9 cellular contexts compared by ENCODE assay signal in the genomic region with DNA sequence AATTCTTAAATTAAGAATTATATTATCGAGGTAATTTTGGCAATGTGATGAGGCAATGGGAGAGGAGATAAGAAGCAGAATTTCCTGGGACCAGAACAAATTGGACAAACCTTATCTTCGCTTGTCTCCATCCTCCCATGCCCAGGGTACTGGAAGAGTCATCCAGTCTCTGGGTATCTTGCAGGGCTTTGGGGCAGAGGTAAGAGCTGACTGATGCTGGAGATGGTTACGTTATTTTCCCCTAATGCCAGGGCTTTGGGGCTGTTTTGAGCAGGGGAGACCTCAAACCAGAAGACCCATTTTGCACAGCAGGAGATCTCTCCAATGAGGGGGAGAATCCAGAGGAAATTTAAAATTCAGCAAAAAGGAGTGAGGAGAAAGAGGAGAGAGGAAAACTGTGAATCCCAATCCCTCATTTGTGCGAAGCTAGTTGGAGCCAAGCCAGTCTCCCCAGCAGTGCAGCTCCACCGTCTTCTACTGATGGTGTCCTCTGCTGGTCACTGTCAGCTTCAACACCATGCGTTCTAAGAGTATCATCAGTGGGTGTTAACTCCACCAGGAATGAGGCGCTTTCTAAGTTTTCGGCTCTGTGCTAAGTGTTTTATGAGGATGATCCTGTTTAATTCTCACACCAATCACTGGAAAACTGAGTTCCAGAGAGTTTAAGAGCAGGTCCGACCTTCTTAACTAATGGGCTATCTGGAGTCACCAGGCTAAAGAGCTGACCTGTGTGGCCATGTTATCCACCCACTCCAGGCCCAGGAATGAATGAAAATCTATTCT.
DNase-seq lines count a peak whose midpoint lies in the region; ATAC-seq and TF ChIP-seq lines count a peak whose summit lies in the region.
"Had no signal": no experiment of that assay in that cellular context is flagged by ENCODE, and none has a peak within 500 bp of the region (broad histone marks: within the 10 kb centered on the region; RNA-seq: fewer than 3 reads in every experiment).

No MANE protein-coding gene starts in this region.

- H3K27me3 Mint-ChIP-seq in activated CD8-positive, alpha-beta memory T cell treated with anti-CD3 and anti-CD28 coated beads, Interleukin-2, amount 10 ng/mL, durations not matched to agents 7 days and 5 days: peaks cover 16% of the 10 kb centered on the region

- H3K4me3 Mint-ChIP-seq in activated CD8-positive, alpha-beta memory T cell treated with anti-CD3 and anti-CD28 coated beads, Interleukin-2, amount 10 ng/mL, durations not matched to agents 7 days and 5 days: no peak overlapping the region

- H3K4me3 ChIP-seq in epithelial cell of proximal tubule (ENCODE audit: low read depth, low read length): no peak overlapping the region
- H3K4me3 ChIP-seq: BLaER1 had no signal

- H3K27ac Mint-ChIP-seq in activated CD8-positive, alpha-beta memory T cell treated with anti-CD3 and anti-CD28 coated beads, Interleukin-2, amount 10 ng/mL, durations not matched to agents 7 days and 5 days: no peak overlapping the region

- peak; percentile 38 to 78 (median 57) for DNase-seq in NCI-H1417 (lab: John Stamatoyannopoulos, UW)
- no peak for DNase-seq in NCI-H1417 treated with DMSO at 0.1 percent for 48 hours (lab: John Stamatoyannopoulos, UW)
- peak; percentile 20 for DNase-seq in NCI-H774 (lab: John Stamatoyannopoulos, UW)
- DNase-seq in activated CD8-positive, alpha-beta memory T cell treated with anti-CD3 and anti-CD28 coated beads, Interleukin-2, amount 10 ng/mL, durations not matched to agents 7 days and 5 days: peak; percentile 63
- DNase-seq in epithelial cell of proximal tubule (ENCODE audit: low read depth): peak; percentile 10
- DNase-seq in myocyte (ENCODE audit: low read depth): peak; percentile 79
- DNase-seq in stimulated activated naive CD4-positive, alpha-beta T cell treated with Interleukin-2 at 50 U/mL for 16 hours (lab: John Stamatoyannopoulos, UW): peak; percentile 17

- no peaks in the 10 kb centered on the region for H3K4me1 Mint-ChIP-seq in activated CD8-positive, alpha-beta memory T cell treated with anti-CD3 and anti-CD28 coated beads, Interleukin-2, amount 10 ng/mL, durations not matched to agents 7 days and 5 days

- H3K9me3 Mint-ChIP-seq in activated CD8-positive, alpha-beta memory T cell treated with anti-CD3 and anti-CD28 coated beads, Interleukin-2, amount 10 ng/mL, durations not matched to agents 7 days and 5 days (ENCODE audit: low read depth): no peaks in the 10 kb centered on the region

- TF ChIP-seq CTCF in epithelial cell of proximal tubule (conservative IDR thresholded peaks at IDR 0.05; ENCODE audit: low read depth, low read length): peak; percentile 79

- peak; percentile 76 for ATAC-seq in HG03280 (IDR thresholded peaks at IDR 0.05; ENCODE audit: unreplicated experiment)
- peak; percentile 85 for ATAC-seq in activated CD8-positive, alpha-beta memory T cell treated with anti-CD3 and anti-CD28 coated beads, Interleukin-2, amount 10 ng/mL, durations not matched to agents 7 days and 5 days

- CTCF ChIA-PET in activated CD8-positive, alpha-beta memory T cell treated with anti-CD3 and anti-CD28 coated beads, Interleukin-2, amount 10 ng/mL, durations not matched to agents 7 days and 5 days (lab: Charles Lee): interaction anchor here (0.7 to 2.8 kb wide), 13 partner anchors 10 to 247 kb away, joined by 3 to 31 read pairs (median 4); a partner anchor contains a TSS

- no peaks in the 10 kb centered on the region for H3K36me3 Mint-ChIP-seq in activated CD8-positive, alpha-beta memory T cell treated with anti-CD3 and anti-CD28 coated beads, Interleukin-2, amount 10 ng/mL, durations not matched to agents 7 days and 5 days
